In genomic region chr10:97701438-97702064, GRCh38 we compare ENCODE assay signal across 8 cellular contexts. TPM values are rescaled to one million over a fixed set of nuclear protein-coding genes. Genes with fewer than 3 reads are reported as not detected.
A peak's percentile ranks its signal among the peaks of the same experiment; 100 is the strongest.
DNase-seq lines count a peak whose midpoint lies in the region; ATAC-seq, FAIRE-seq and TF ChIP-seq lines count a peak whose summit lies in the region.

No MANE protein-coding gene starts in this region.

- H3K27ac Mint-ChIP-seq in activated CD4-positive, alpha-beta T cell treated with anti-CD3 and anti-CD28 coated beads for 36 hours: no peak overlapping the region

- H3K9ac ChIP-seq in endothelial cell of umbilical vein (replicated peaks; ENCODE audit: extremely low read depth, insufficient read depth, low read length): no peak overlapping the region

- H3K79me2 ChIP-seq in endothelial cell of umbilical vein (ENCODE audit: control insufficient read depth, insufficient read depth, low read length): no peaks in the 10 kb centered on the region

- no peak overlapping the region for H3K4me2 ChIP-seq in endothelial cell of umbilical vein (ENCODE audit: insufficient read depth, low read length)

- no peaks in the 10 kb centered on the region for H3K36me3 Mint-ChIP-seq in activated CD4-positive, alpha-beta T cell treated with anti-CD3 and anti-CD28 coated beads for 36 hours (ENCODE audit: low read depth)

- H3K36me3 ChIP-seq in endothelial cell of umbilical vein (ENCODE audit: control insufficient read depth in 2 of 2, extremely low read depth in 1 of 2, insufficient read depth in 2 of 2, low read length in 2 of 2): no peaks in the 10 kb centered on the region
- H3K36me3 ChIP-seq in tibial artery: no peaks in the 10 kb centered on the region

- H3K27ac ChIP-seq in endothelial cell of umbilical vein (ENCODE audit: insufficient read depth, low read depth, low read length): no peak overlapping the region
- H3K27ac ChIP-seq in tibial artery: no peak overlapping the region

- no peaks in the 10 kb centered on the region for H3K9me1 ChIP-seq in endothelial cell of umbilical vein (replicated peaks; ENCODE audit: control insufficient read depth, extremely low read depth, insufficient read depth, low read length)

- CTCF ChIA-PET in activated CD4-positive, alpha-beta T cell treated with anti-CD3 and anti-CD28 coated beads for 36 hours (lab: Charles Lee): interaction anchor here (0.6 to 14.7 kb wide), 27 partner anchors 8 to 504 kb away, joined by 3 to 384 read pairs (median 5); partner anchors contain the start of genes AVPI1, MARVELD1 and ZFYVE27
- CTCF ChIA-PET in endothelial cell of umbilical vein (lab: Charles Lee): interaction anchor here (0.6 to 18.5 kb wide), 16 partner anchors 8 to 346 kb away, joined by 3 to 863 read pairs (median 7); partner anchors contain the start of genes ANKRD2, AVPI1, MARVELD1 and ZFYVE27

- no peak overlapping the region for H3K4me3 Mint-ChIP-seq in activated CD4-positive, alpha-beta T cell treated with anti-CD3 and anti-CD28 coated beads for 36 hours

- H3K27me3 Mint-ChIP-seq in activated CD4-positive, alpha-beta T cell treated with anti-CD3 and anti-CD28 coated beads for 36 hours: peaks cover 6% of the 10 kb centered on the region

- peak; percentile 36 for DNase-seq in activated CD8-positive, alpha-beta memory T cell treated with anti-CD3 and anti-CD28 coated beads, Interleukin-2, amount 50 U/mL, for 4 hours
- DNase-seq in activated CD8-positive, alpha-beta memory T cell treated with anti-CD3 and anti-CD28 coated beads for 24 hours: no peak
- DNase-seq in NCI-H2196 (lab: John Stamatoyannopoulos, UW; ENCODE audit: unreplicated experiment) (peak; percentile 82), endothelial cell of umbilical vein (ENCODE audit: low read depth, low spot score) (peak; percentile 70), mucosa of gallbladder (ENCODE audit: low spot score) (peak; percentile 71), tibial artery (peak in 1 of 2 donors; percentile 61)
- peak; percentile 67 for DNase-seq in activated CD4-positive, alpha-beta T cell treated with anti-CD3 and anti-CD28 coated beads for 36 hours

- no peak overlapping the region for H2AFZ ChIP-seq in endothelial cell of umbilical vein (ENCODE audit: low read depth, low read length)

- dilution Hi-C loops in endothelial cell of umbilical vein (cut with MboI; ENCODE audit: extremely low pct_ligation_motif_present, low sequenced_read_pairs): no loop called here

- H4K20me1 ChIP-seq in endothelial cell of umbilical vein (replicated peaks; ENCODE audit: control insufficient read depth, extremely low read depth, insufficient read depth, low read length): no peaks in the 10 kb centered on the region

- H3K4me3 ChIP-seq in endothelial cell of umbilical vein (replicated peaks in 1 of 3; ENCODE audit: insufficient read depth in 1 of 3, low read depth in 1 of 3, low read length in 3 of 3): no peak overlapping the region
- H3K4me3 ChIP-seq in tibial artery: no peak overlapping the region

- peak; percentile 89 for FAIRE-seq in endothelial cell of umbilical vein (lab: Jason Lieb, UNC)

- TF ChIP-seq POLR2A in endothelial cell of umbilical vein (IDR thresholded peaks at IDR 0.05; ENCODE audit: low read depth, low read length): no peak

- no TSS peak for BruUV-seq in endothelial cell of umbilical vein (replicated peaks; lab: Mats Ljungman, UMichigan)

- no peaks in the 10 kb centered on the region for H3K4me1 Mint-ChIP-seq in activated CD4-positive, alpha-beta T cell treated with anti-CD3 and anti-CD28 coated beads for 36 hours

- intact Hi-C loops in activated CD4-positive, alpha-beta T cell treated with anti-CD3 and anti-CD28 coated beads for 36 hours (cut with DNase I, micrococcal nuclease): loop anchor here (1.0 to 5.0 kb wide), 3 partner anchors 30 to 341 kb away; partner anchors contain the start of gene ZFYVE27 (in 1 of the 2)
- intact Hi-C loops in endothelial cell of umbilical vein (cut with micrococcal nuclease): loop anchor here (1.0 kb wide), 2 partner anchors 25 to 30 kb away; no protein-coding TSS in a partner anchor
- intact Hi-C loops in tibial artery (cut with DNase I; ENCODE audit: low total_unique reads): no loop called here

- TF ChIP-seq CTCF in endothelial cell of umbilical vein (IDR thresholded peaks at IDR 0.05; ENCODE audit: extremely low read depth in 1 of 2, insufficient read depth in 1 of 2, low read depth in 1 of 2, low read length in 2 of 2): peak; percentile 79 to 85
- TF ChIP-seq CTCF in tibial artery (IDR thresholded peaks at IDR 0.05): peak; percentile 86 to 91

- POLR2A ChIA-PET in activated CD4-positive, alpha-beta T cell treated with anti-CD3 and anti-CD28 coated beads for 36 hours (lab: Charles Lee): interaction anchor here (1.7 kb wide), 1 partner anchor 14 kb away, joined by 7 read pairs; the partner anchor contains the start of gene AVPI1
- POLR2A ChIA-PET in endothelial cell of umbilical vein (lab: Charles Lee): interaction anchor here (1.4 kb wide), 1 partner anchor 14 kb away, joined by 3 read pairs; the partner anchor contains the start of gene AVPI1

- H3K4me1 ChIP-seq in endothelial cell of umbilical vein (ENCODE audit: control insufficient read depth, extremely low read depth, insufficient read depth, low read length): no peaks in the 10 kb centered on the region
- H3K4me1 ChIP-seq in tibial artery: peaks cover 0 to 11% (median 5%) of the 10 kb centered on the region in 4 donors

- peak; percentile 68 for ATAC-seq in HG02763 (IDR thresholded peaks at IDR 0.05; ENCODE audit: unreplicated experiment)
- ATAC-seq in activated CD4-positive, alpha-beta T cell treated with anti-CD3 and anti-CD28 coated beads for 36 hours: peak; percentile 99

- peaks cover 2 to 6% of the 10 kb centered on the region in 2 experiments for H3K27me3 ChIP-seq in endothelial cell of umbilical vein (ENCODE audit: control insufficient read depth in 2 of 2, insufficient read depth in 2 of 2, low read length in 2 of 2)
- no peaks in the 10 kb centered on the region for H3K27me3 ChIP-seq in tibial artery

- H3K9me3 Mint-ChIP-seq in activated CD4-positive, alpha-beta T cell treated with anti-CD3 and anti-CD28 coated beads for 36 hours (ENCODE audit: low read depth): no peaks in the 10 kb centered on the region

- H3K9me3 ChIP-seq in endothelial cell of umbilical vein (replicated peaks; ENCODE audit: control insufficient read depth, insufficient read depth, low read length) (no peaks in the 10 kb centered on the region), tibial artery (no peaks in the 10 kb centered on the region)

TF ChIP-seq in endothelial cell of umbilical vein, 7 proteins besides CTCF, POLR2A, EP300 and RAD21:
- no peak for TF ChIP-seq MYC (IDR thresholded peaks at IDR 0.05; ENCODE audit: low read depth, low read length)
- TF ChIP-seq JUN (IDR thresholded peaks at IDR 0.05; ENCODE audit: borderline replicate concordance, insufficient read depth, insufficient read length, low read depth): no peak
- no peak for TF ChIP-seq POLR2AphosphoS5 (IDR thresholded peaks at IDR 0.05; ENCODE audit: insufficient read depth, low read depth, low read length)

RNA-seq across cellular contexts. Expression of gene MARVELD1, which starts 12.0 kb away (rescaled TPM):
- 1 to 10 TPM; 1.8 to 1.9 TPM for total RNA-seq in activated CD4-positive, alpha-beta T cell treated with anti-CD3 and anti-CD28 coated beads for 36 hours
- total RNA-seq in endothelial cell of umbilical vein (69.5 and 78.3 TPM in 2 replicates), mucosa of gallbladder (37.8 TPM)
- polyA plus RNA-seq in endothelial cell of umbilical vein: 67.3 and 72.5 TPM in 2 replicates
- 74.6 and 74.8 TPM in 2 replicates for polyA plus RNA-seq in endothelial cell of umbilical vein (2011; cell fraction: cytosol; rRNA removed)
- 29.7 and 30.0 TPM in 2 replicates for polyA plus RNA-seq in endothelial cell of umbilical vein (2011; cell fraction: nucleus; rRNA removed)
- 82.4 and 98.3 TPM in 2 replicates for polyA plus RNA-seq in endothelial cell of umbilical vein (2012)
- 36.6 and 38.0 TPM in 2 replicates for polyA minus RNA-seq in endothelial cell of umbilical vein
- 23.0 TPM for polyA minus RNA-seq in endothelial cell of umbilical vein (2011; cell fraction: cytosol; rRNA and poly(A)+ RNA removed)
- 16.4 and 17.7 TPM in 2 replicates for polyA minus RNA-seq in endothelial cell of umbilical vein (2011; cell fraction: nucleus; rRNA and poly(A)+ RNA removed)

RNA-seq across cellular contexts. Expression of gene AVPI1, which starts 14.5 kb away (rescaled TPM):
- 1 to 10 TPM; 2.1 to 2.2 TPM for total RNA-seq in activated CD4-positive, alpha-beta T cell treated with anti-CD3 and anti-CD28 coated beads for 36 hours
- total RNA-seq in endothelial cell of umbilical vein (2.4 and 3.0 TPM in 2 replicates), mucosa of gallbladder (20.1 TPM)
- 3.7 and 5.9 TPM in 2 replicates for polyA plus RNA-seq in endothelial cell of umbilical vein
- polyA plus RNA-seq in endothelial cell of umbilical vein (2011; cell fraction: cytosol; rRNA removed): 2.8 and 3.7 TPM in 2 replicates
- 1.4 and 1.7 TPM in 2 replicates for polyA plus RNA-seq in endothelial cell of umbilical vein (2011; cell fraction: nucleus; rRNA removed)
- 3.7 and 4.9 TPM in 2 replicates for polyA plus RNA-seq in endothelial cell of umbilical vein (2012)
- 1.7 and 3.5 TPM in 2 replicates for polyA minus RNA-seq in endothelial cell of umbilical vein
- 131 TPM for polyA minus RNA-seq in endothelial cell of umbilical vein (2011; cell fraction: cytosol; rRNA and poly(A)+ RNA removed)
- polyA minus RNA-seq in endothelial cell of umbilical vein (2011; cell fraction: nucleus; rRNA and poly(A)+ RNA removed): 1.9 and 2.7 TPM in 2 replicates

RNA-seq across cellular contexts. Expression of gene ZFYVE27, which starts 35.4 kb away (rescaled TPM):
- 10 to 100 TPM; 20.2 to 22.6 TPM for total RNA-seq in activated CD4-positive, alpha-beta T cell treated with anti-CD3 and anti-CD28 coated beads for 36 hours
- total RNA-seq in endothelial cell of umbilical vein (23.7 and 24.2 TPM in 2 replicates), mucosa of gallbladder (49.8 TPM)
- 16.3 and 17.4 TPM in 2 replicates for polyA plus RNA-seq in endothelial cell of umbilical vein
- 12.2 and 15.0 TPM in 2 replicates for polyA plus RNA-seq in endothelial cell of umbilical vein (2011; cell fraction: cytosol; rRNA removed)
- polyA plus RNA-seq in endothelial cell of umbilical vein (2011; cell fraction: nucleus; rRNA removed): 82.0 and 82.2 TPM in 2 replicates
- polyA plus RNA-seq in endothelial cell of umbilical vein (2012): 14.8 and 15.0 TPM in 2 replicates
- polyA minus RNA-seq in endothelial cell of umbilical vein: 23.1 and 24.9 TPM in 2 replicates
- polyA minus RNA-seq in endothelial cell of umbilical vein (2011; cell fraction: cytosol; rRNA and poly(A)+ RNA removed): 10.0 TPM
- 25.1 and 37.1 TPM in 2 replicates for polyA minus RNA-seq in endothelial cell of umbilical vein (2011; cell fraction: nucleus; rRNA and poly(A)+ RNA removed)

Comparison
In these comparisons a context has a peak if more than half of its experiments do, and no peak if none do; other contexts are left out.
1. RNA of gene MARVELD1, which starts 12.0 kb away (total RNA-seq): 69.5 to 78.3 TPM in endothelial cell of umbilical vein and 37.8 TPM in mucosa of gallbladder (single experiment); 1.8 to 1.9 TPM in activated CD4-positive, alpha-beta T cell treated with anti-CD3 and anti-CD28 coated beads for 36 hours; every median in the first group is over 10 times any median in the second.